In the genomic region with DNA sequence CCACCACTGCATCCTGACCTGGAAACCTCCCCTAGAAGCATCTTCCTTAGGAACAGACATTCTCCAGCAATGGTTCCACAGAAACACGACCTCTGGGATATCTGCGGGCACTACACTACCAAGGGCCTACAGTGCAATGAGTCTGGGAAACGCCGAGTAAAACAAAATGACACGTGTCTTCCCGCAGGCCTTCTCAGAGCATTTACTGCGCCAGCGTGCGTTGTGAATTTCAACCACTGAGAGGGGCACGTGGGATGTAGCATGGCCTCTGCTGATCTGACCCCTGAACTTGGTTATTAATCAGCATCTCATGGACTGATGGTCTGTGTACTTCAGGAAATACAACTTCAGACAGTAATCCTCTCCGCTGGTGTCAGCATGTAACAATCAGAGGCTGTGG, we compare ENCODE assay signal across 18 cellular contexts.
DNase-seq lines count a peak whose midpoint lies in the region; ATAC-seq, FAIRE-seq and TF ChIP-seq lines count a peak whose summit lies in the region.
"Had no signal": no experiment of that assay in that cellular context is flagged by ENCODE, and none has a peak within 500 bp of the region (broad histone marks: within the 10 kb centered on the region; RNA-seq: fewer than 3 reads in every experiment).

No MANE protein-coding gene starts in this region.

- no peak overlapping the region for H3K27ac ChIP-seq in K562 (ENCODE audit: extremely low read depth, low read depth, low read length)
- no peak overlapping the region for H3K27ac ChIP-seq in osteoblast (ENCODE audit: low read depth, low read length)
- no peak overlapping the region for H3K27ac ChIP-seq in ascending aorta
- H3K27ac ChIP-seq: GM23248 had no signal

- H3K4me3 ChIP-seq in K562, result no peak overlapping the region
- H3K4me3 ChIP-seq in osteoblast (ENCODE audit: insufficient read depth, low read length), result no peak overlapping the region
- no peak overlapping the region for H3K4me3 ChIP-seq in ascending aorta
- H3K4me3 ChIP-seq: GM23248 had no signal

- H3K4me1 ChIP-seq in K562 (replicated peaks in 1 of 2; ENCODE audit: control insufficient read depth in 2 of 2, insufficient read depth in 2 of 2, low read length in 2 of 2) (peaks cover 5 to 7% of the 10 kb centered on the region in 2 experiments; a peak in 4 of 5 replicates), osteoblast (ENCODE audit: insufficient read depth, low read length) (peaks cover 23% of the 10 kb centered on the region), ascending aorta (peaks cover 0 to 5% of the 10 kb centered on the region in 2 donors)

- H3K9me1 ChIP-seq in K562 (ENCODE audit: control insufficient read depth, insufficient read depth, low read length), result no peaks in the 10 kb centered on the region

- H2AFZ ChIP-seq in K562 (ENCODE audit: low read depth, low read length), result no peak overlapping the region
- H2AFZ ChIP-seq in osteoblast (ENCODE audit: low read length), result no peak overlapping the region
- H2AFZ ChIP-seq: GM23248 had no signal

- POLR2A ChIA-PET in K562 (lab: Yijun Ruan, JAX), result no interaction called here

- H4K20me1 ChIP-seq in K562 (replicated peaks; ENCODE audit: control insufficient read depth, insufficient read depth, low read length) (no peaks in the 10 kb centered on the region), osteoblast (ENCODE audit: insufficient read depth, low read length) (no peaks in the 10 kb centered on the region)

- no peak for DNase-seq in K562 (ENCODE audit: extremely low read depth in 1 of 4, low spot score in 3 of 4)
- DNase-seq in dermis microvascular lymphatic vessel endothelial cell (ENCODE audit: low read depth in 2 of 2), result peak; percentile 30 to 43
- peak; percentile 55 for DNase-seq in osteoblast (ENCODE audit: insufficient read length, low spot score, missing footprints)
- DNase-seq in ascending aorta (ENCODE audit: low spot score in 2 of 2), result no peak
- DNase-seq: C1 segment of cervical spinal cord; Calu3; CD4-positive, alpha-beta memory T cell; COR-L47; DMS53; DMS79 treated with DMSO at 0.1 percent for 48 hours; GF-D8; GM23248; HFFc6 had no signal

- no TSS peak for BruUV-seq in K562 (replicated peaks; lab: Mats Ljungman, UMichigan)

- intact Hi-C loops in K562 (cut with micrococcal nuclease), result no loop called here
- intact Hi-C loops in ascending aorta (cut with DNase I), result loop anchor here (10.0 kb wide), 1 partner anchor 59 kb away; no protein-coding TSS in a partner anchor

- in situ Hi-C loops in K562 (cut with MboI), result no loop called here

- CTCF ChIA-PET in K562 (lab: Yijun Ruan, JAX; ENCODE audit: low intra/inter-chr PET ratio), result no interaction called here

- TF ChIP-seq RAD21 in K562 (CRISPR knock-in tag; conservative IDR thresholded peaks at IDR 0.05 in 1 of 2, IDR thresholded peaks at IDR 0.05 in 1 of 2), result no peak

- no peaks in the 10 kb centered on the region for H3K79me2 ChIP-seq in K562 (ENCODE audit: control insufficient read depth, insufficient read depth, low read length)
- no peaks in the 10 kb centered on the region for H3K79me2 ChIP-seq in osteoblast (ENCODE audit: insufficient read depth, low read length)

- ATAC-seq in K562 (no peak), HG03280 (IDR thresholded peaks at IDR 0.05; ENCODE audit: unreplicated experiment) (no peak), GM18858 (IDR thresholded peaks at IDR 0.05; ENCODE audit: unreplicated experiment) (no peak)

- no peak overlapping the region for H3K9ac ChIP-seq in K562 (ENCODE audit: insufficient read depth in 1 of 2, low read depth in 2 of 2, low read length in 2 of 2)
- H3K9ac ChIP-seq: GM23248 had no signal

- no peak for TF ChIP-seq EP300 in K562 (IDR thresholded peaks at IDR 0.05; ENCODE audit: low read length)

- H3K36me3 ChIP-seq in K562 (ENCODE audit: control insufficient read depth, insufficient read depth, low read length) (no peaks in the 10 kb centered on the region), osteoblast (ENCODE audit: insufficient read depth, low read length) (no peaks in the 10 kb centered on the region), ascending aorta (no peaks in the 10 kb centered on the region)

- no peaks in the 10 kb centered on the region for H3K9me3 ChIP-seq in K562 (replicated peaks; ENCODE audit: control insufficient read depth, insufficient read depth, low read depth, low read length)
- H3K9me3 ChIP-seq in osteoblast (ENCODE audit: low read depth, low read length), result no peaks in the 10 kb centered on the region
- no peaks in the 10 kb centered on the region for H3K9me3 ChIP-seq in ascending aorta

- no peak overlapping the region for H3K4me2 ChIP-seq in K562 (ENCODE audit: insufficient read depth, low read length)
- no peak overlapping the region for H3K4me2 ChIP-seq in osteoblast (ENCODE audit: insufficient read depth, low read length)

- no peak for FAIRE-seq in K562 (lab: Jason Lieb, UNC)
- FAIRE-seq: GM12891, GM18507, GM19239 had no signal

- TF ChIP-seq CTCF in K562 (IDR thresholded peaks at IDR 0.05 in 2 of 3, conservative IDR thresholded peaks at IDR 0.05 in 1 of 3; ENCODE audit: insufficient read depth in 2 of 3, low read depth in 1 of 3, low read length in 3 of 3), result no peak
- no peak for TF ChIP-seq CTCF in osteoblast (IDR thresholded peaks at IDR 0.05; ENCODE audit: extremely low read depth, low read depth, low read length)
- no peak for TF ChIP-seq CTCF in ascending aorta (IDR thresholded peaks at IDR 0.05)

- TF ChIP-seq POLR2A in K562 (conservative IDR thresholded peaks at IDR 0.05), result no peak

- H3K27me3 ChIP-seq in K562 (ENCODE audit: control insufficient read depth in 2 of 2, insufficient read depth in 2 of 2, low read length in 2 of 2), result peaks cover 2 to 13% of the 10 kb centered on the region in 2 experiments; a peak in 2 of 5 replicates
- H3K27me3 ChIP-seq in osteoblast (ENCODE audit: insufficient read depth, low read length), result peaks cover 2% of the 10 kb centered on the region
- H3K27me3 ChIP-seq in ascending aorta, result no peaks in the 10 kb centered on the region

- 54% methylated on average over 11 of the region's 11 CpGs for WGBS in K562 (ENCODE audit: insufficient coverage, low coverage, missing lambda C conversion rate)

TF ChIP-seq in K562, 482 proteins besides CTCF, POLR2A, EP300 and RAD21:
- TF ChIP-seq, protein P1, sequence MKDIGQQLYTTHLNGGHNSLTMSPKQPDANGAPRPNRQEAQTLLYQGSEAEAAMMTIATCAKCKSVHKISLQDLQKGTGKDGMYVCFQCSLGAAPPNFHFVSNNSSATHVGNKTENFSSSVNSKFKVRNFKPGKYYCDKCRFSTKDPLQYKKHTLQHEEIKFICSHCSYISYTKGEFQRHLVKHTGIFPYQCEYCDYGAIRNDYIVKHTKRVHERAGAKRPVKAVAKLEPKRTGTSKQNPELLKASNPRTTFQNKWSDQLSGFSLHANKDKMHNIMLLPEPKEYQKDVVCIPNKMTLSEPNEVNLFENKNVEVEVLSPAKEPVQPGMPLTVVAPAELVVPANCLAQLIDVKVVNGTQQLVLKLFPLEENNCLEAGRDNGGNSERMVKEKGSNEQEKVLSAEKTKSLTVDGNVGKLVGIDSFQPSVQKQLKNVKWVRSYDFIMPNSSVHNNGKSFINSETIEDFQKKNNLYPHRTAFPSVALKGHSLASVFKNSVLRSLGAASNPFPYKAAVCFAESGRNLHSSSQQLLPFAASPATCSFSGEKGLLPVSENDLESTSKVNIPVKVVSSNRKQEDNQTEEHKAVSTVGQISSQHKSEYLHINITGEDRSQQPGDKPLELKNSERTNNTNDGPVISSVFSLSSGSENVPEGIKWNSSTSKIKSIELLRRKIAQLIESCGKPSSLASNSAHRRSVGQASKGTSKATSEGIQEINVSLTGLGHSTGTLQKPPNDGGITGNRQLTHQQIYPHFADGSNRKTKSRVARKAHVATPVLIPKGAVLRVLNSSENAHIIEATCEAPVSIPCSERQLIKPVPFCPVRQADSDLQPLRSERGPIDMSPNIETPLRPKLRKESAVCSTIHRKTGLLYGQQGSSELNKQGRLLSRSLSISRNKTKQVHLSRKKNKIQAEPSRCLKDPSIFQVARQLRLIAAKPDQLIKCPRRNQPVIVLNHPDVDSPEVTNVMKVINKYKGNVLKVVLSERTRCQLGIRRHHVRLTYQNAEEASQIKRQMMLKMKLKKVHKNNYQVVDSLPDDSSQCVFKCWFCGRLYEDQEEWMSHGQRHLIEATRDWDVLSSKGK (CRISPR knock-in tag; IDR thresholded peaks at IDR 0.05), result no peak
- TF ChIP-seq ZNF239 (CRISPR knock-in tag; IDR thresholded peaks at IDR 0.05) (peak; percentile 95), RBM25 (IDR thresholded peaks at IDR 0.05; ENCODE audit: low read depth, low read length, severe bottlenecking) (peak; percentile 51)

Comparison
In these comparisons a context has a peak if more than half of its experiments do, and no peak if none do; other contexts are left out.
1. DNase-seq: peak in dermis microvascular lymphatic vessel endothelial cell (2 of 2) and osteoblast (single experiment); none in K562 (0 of 4) and ascending aorta (0 of 2).